17 cellular contexts compared by ENCODE assay signal in the genomic region with DNA sequence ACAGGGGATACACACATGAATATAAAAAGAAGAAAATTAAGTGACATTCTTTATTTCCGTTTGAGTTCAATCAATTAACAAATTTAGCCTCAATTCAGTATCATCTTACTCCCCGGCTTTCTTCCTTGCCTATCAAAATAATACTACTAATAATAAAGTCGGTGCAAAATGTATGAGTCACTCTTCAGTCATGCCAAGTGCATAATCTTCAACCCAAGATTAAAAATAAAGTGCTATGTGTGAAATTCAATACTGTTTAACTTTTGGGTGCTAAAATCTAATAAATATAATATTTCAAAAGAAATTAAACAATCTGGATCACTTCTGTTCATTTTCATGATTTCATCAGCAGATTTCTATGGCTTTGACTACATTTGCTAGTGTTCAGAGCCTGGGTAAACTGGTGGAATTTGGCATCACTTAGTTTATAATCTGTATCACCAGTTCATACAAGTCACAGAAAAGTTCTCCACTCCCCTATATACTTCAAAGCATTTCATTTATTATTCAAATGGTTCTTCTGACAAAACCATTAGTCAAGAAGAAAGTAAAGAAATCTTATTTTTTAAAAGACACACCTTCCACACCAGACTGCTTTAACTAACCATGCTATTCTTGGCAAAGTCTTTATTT.
DNase-seq lines count a peak whose midpoint lies in the region; ATAC-seq, FAIRE-seq and TF ChIP-seq lines count a peak whose summit lies in the region.
"Had no signal": no experiment of that assay in that cellular context is flagged by ENCODE, and none has a peak within 500 bp of the region (broad histone marks: within the 10 kb centered on the region; RNA-seq: fewer than 3 reads in every experiment).

No MANE protein-coding gene starts in this region.

- TF ChIP-seq EP300 in esophagus muscularis mucosa (IDR thresholded peaks at IDR 0.05): no peak

- FAIRE-seq in pancreas (lab: Jason Lieb, UNC): peak; percentile 26
- FAIRE-seq: D721Med had no signal

- peaks cover 11% of the 10 kb centered on the region for H3K4me1 ChIP-seq in RWPE2 (ENCODE audit: insufficient read depth, poor library complexity, severe bottlenecking)
- H3K4me1 ChIP-seq in pancreas: no peaks in the 10 kb centered on the region
- peaks cover 43 to 69% (median 56%) of the 10 kb centered on the region in 4 donors for H3K4me1 ChIP-seq in esophagus muscularis mucosa

- intact Hi-C loops in pancreas (cut with DNase I): no loop called here
- intact Hi-C loops in esophagus muscularis mucosa (cut with DNase I): no loop called here

- H3K27me3 ChIP-seq in RWPE2 (ENCODE audit: insufficient read depth, poor library complexity, severe bottlenecking): no peaks in the 10 kb centered on the region
- no peaks in the 10 kb centered on the region for H3K27me3 ChIP-seq in pancreas
- no peaks in the 10 kb centered on the region for H3K27me3 ChIP-seq in esophagus muscularis mucosa

- TF ChIP-seq CTCF in RWPE2 (IDR thresholded peaks at IDR 0.05; ENCODE audit: poor library complexity, severe bottlenecking) (no peak), fibroblast of pulmonary artery (IDR thresholded peaks at IDR 0.05; ENCODE audit: low read length, missing control alignments) (no peak), pancreas (IDR thresholded peaks at IDR 0.05) (no peak), esophagus muscularis mucosa (IDR thresholded peaks at IDR 0.05) (no peak)

- peaks cover 9% of the 10 kb centered on the region for H3K36me3 Mint-ChIP-seq in stimulated activated memory B cell treated with anti-CD40 and anti-IgM and Interleukin-4, amounts not matched to agents 10 μg/mL and 1 μg/mL and 100 μg/mL, for 72 hours

- H3K27me3 Mint-ChIP-seq in stimulated activated memory B cell treated with anti-CD40 and anti-IgM and Interleukin-4, amounts not matched to agents 10 μg/mL and 1 μg/mL and 100 μg/mL, for 72 hours: no peaks in the 10 kb centered on the region
- H3K27me3 Mint-ChIP-seq: central memory CD8-positive, alpha-beta T cell; stimulated activated naive CD8-positive, alpha-beta T cell treated with anti-CD3 and anti-CD28 coated beads, Interleukin-15, Interleukin-2, amounts not matched to agents 100 ng/mL and 50 ng/mL, for 24 hours had no signal

- 34% methylated on average over 3 of the region's 3 CpGs for WGBS in pancreas, 2 donors
- WGBS in esophagus muscularis mucosa: 14% methylated on average over 3 of the region's 3 CpGs

- TF ChIP-seq POLR2A in esophagus muscularis mucosa (IDR thresholded peaks at IDR 0.05; ENCODE audit: low read depth): no peak

- H3K36me3 ChIP-seq in RWPE2 (ENCODE audit: low read depth) (no peaks in the 10 kb centered on the region), pancreas (no peaks in the 10 kb centered on the region), esophagus muscularis mucosa (no peaks in the 10 kb centered on the region)
- H3K36me3 ChIP-seq: lower lobe of right lung had no signal

- peak; percentile 41 for DNase-seq in EL
- no peak for DNase-seq in RWPE2 (ENCODE audit: low spot score)
- DNase-seq in fibroblast of pulmonary artery (ENCODE audit: low read depth): peak; percentile 41
- DNase-seq in pancreas: no peak
- DNase-seq in esophagus muscularis mucosa (ENCODE audit: extremely low spot score): no peak
- DNase-seq in activated CD8-positive, alpha-beta memory T cell treated with anti-CD3 and anti-CD28 coated beads for 24 hours: no peak
- DNase-seq in mucosa of gallbladder (ENCODE audit: low spot score): no peak
- DNase-seq: activated CD4-positive, CD25-positive, alpha-beta regulatory T cell treated with anti-CD3 and anti-CD28 coated beads, Interleukin-2, amount 50 U/mL, for 72 hours; activated CD8-positive, alpha-beta memory T cell treated with anti-CD3 and anti-CD28 coated beads, Interleukin-2, amount 50 U/mL, for 48 hours; activated naive CD4-positive, alpha-beta T cell treated with anti-CD3 and anti-CD28 coated beads, Interleukin-2, amount 50 U/mL, for 16 hours; hippocampal formation; lower lobe of right lung; NCI-H1105 had no signal

- H3K4me1 Mint-ChIP-seq in stimulated activated memory B cell treated with anti-CD40 and anti-IgM and Interleukin-4, amounts not matched to agents 10 μg/mL and 1 μg/mL and 100 μg/mL, for 72 hours: peaks cover 12% of the 10 kb centered on the region

- H3K27ac ChIP-seq in RWPE2 (ENCODE audit: poor library complexity, severe bottlenecking): no peak overlapping the region
- H3K27ac ChIP-seq in pancreas: no peak overlapping the region
- H3K27ac ChIP-seq in esophagus muscularis mucosa (replicated peaks in 1 of 4): peak overlapping the region in 1 of 4 donors; percentile 14
- H3K27ac ChIP-seq: lower lobe of right lung had no signal

- H3K9me3 ChIP-seq in RWPE2 (ENCODE audit: severe bottlenecking) (no peaks in the 10 kb centered on the region), pancreas (no peaks in the 10 kb centered on the region), esophagus muscularis mucosa (no peaks in the 10 kb centered on the region)
- H3K9me3 ChIP-seq: lower lobe of right lung had no signal

- no peak overlapping the region for H3K4me3 ChIP-seq in RWPE2 (ENCODE audit: severe bottlenecking)
- H3K4me3 ChIP-seq in fibroblast of pulmonary artery (replicated peaks; ENCODE audit: low read depth, low read length): no peak overlapping the region
- no peak overlapping the region for H3K4me3 ChIP-seq in pancreas
- H3K4me3 ChIP-seq in esophagus muscularis mucosa: no peak overlapping the region
- H3K4me3 ChIP-seq: lower lobe of right lung had no signal

- ATAC-seq in RWPE2 (ENCODE audit: low read depth) (peak; percentile 75), pancreas (peak in 3 of 4 donors; percentile 35 to 61 (median 58))
- no peak for ATAC-seq in stimulated activated memory B cell treated with anti-CD40 and anti-IgM and Interleukin-4, amounts not matched to agents 10 μg/mL and 1 μg/mL and 100 μg/mL, for 72 hours

- H3K9me3 Mint-ChIP-seq in stimulated activated memory B cell treated with anti-CD40 and anti-IgM and Interleukin-4, amounts not matched to agents 10 μg/mL and 1 μg/mL and 100 μg/mL, for 72 hours: no peaks in the 10 kb centered on the region
- H3K9me3 Mint-ChIP-seq: central memory CD8-positive, alpha-beta T cell; stimulated activated naive CD8-positive, alpha-beta T cell treated with anti-CD3 and anti-CD28 coated beads, Interleukin-15, Interleukin-2, amounts not matched to agents 100 ng/mL and 50 ng/mL, for 24 hours had no signal

- H3K4me3 Mint-ChIP-seq in stimulated activated memory B cell treated with anti-CD40 and anti-IgM and Interleukin-4, amounts not matched to agents 10 μg/mL and 1 μg/mL and 100 μg/mL, for 72 hours: no peak overlapping the region
- H3K4me3 Mint-ChIP-seq: central memory CD8-positive, alpha-beta T cell; stimulated activated naive CD8-positive, alpha-beta T cell treated with anti-CD3 and anti-CD28 coated beads, Interleukin-15, Interleukin-2, amounts not matched to agents 100 ng/mL and 50 ng/mL, for 24 hours had no signal

- no peak overlapping the region for H3K27ac Mint-ChIP-seq in stimulated activated memory B cell treated with anti-CD40 and anti-IgM and Interleukin-4, amounts not matched to agents 10 μg/mL and 1 μg/mL and 100 μg/mL, for 72 hours
- H3K27ac Mint-ChIP-seq: stimulated activated naive CD8-positive, alpha-beta T cell treated with anti-CD3 and anti-CD28 coated beads, Interleukin-15, Interleukin-2, amounts not matched to agents 100 ng/mL and 50 ng/mL, for 24 hours had no signal

Comparison
In these comparisons a context has a peak if more than half of its experiments do, and no peak if none do; other contexts are left out.
1. DNase-seq: peak in EL (single experiment) and fibroblast of pulmonary artery (single experiment); none in RWPE2 (single experiment), pancreas (0 of 6), esophagus muscularis mucosa (single experiment), activated CD8-positive, alpha-beta memory T cell treated with anti-CD3 and anti-CD28 coated beads for 24 hours (single experiment) and mucosa of gallbladder (single experiment).